ENCODE assay signal across 8 cellular contexts in the genomic region with DNA sequence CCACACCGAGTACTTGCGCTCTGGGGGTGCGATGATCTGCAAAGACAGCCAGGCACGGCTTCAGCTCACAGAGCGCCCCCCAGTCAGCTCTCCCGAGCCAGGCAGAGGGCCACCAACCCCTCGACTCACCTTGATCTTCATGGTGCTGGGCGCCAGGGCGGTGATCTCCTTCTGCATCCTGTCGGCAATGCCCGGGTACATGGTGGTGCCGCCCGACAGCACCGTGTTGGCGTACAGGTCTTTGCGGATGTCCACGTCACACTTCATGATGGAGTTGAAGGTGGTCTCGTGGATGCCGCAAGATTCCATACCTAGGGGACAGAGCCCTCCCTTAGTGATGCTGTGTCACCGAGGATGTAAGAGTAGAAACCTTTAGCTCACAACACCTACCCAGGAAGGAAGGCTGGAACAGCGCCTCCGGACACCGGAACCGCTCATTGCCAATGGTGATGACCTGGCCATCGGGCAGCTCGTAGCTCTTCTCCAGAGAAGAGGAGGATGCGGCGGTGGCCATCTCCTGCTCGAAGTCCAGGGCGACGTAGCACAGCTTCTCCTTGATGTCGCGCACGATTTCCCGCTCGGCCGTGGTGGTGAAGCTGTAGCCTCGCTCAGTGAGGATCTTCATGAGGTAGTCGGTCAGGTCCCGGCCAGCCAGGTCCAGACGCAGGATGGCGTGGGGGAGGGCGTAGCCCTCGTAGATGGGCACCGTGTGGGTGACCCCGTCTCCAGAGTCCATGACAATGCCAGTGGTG. TPM values are rescaled to one million over a fixed set of nuclear protein-coding genes. Genes with fewer than 3 reads are reported as not detected.
A peak's percentile ranks its signal among the peaks of the same experiment; 100 is the strongest.
DNase-seq lines count a peak whose midpoint lies in the region; ATAC-seq and TF ChIP-seq lines count a peak whose summit lies in the region.

No MANE protein-coding gene starts in this region.

- peaks cover 52% of the 10 kb centered on the region for H3K36me3 Mint-ChIP-seq in activated T-helper 2 cell treated with anti-CD3 and anti-CD28 coated beads, Interferon-gamma antibody, Interleukin-2, Interleukin-4, amounts not matched to agents 10 μg/mL and 5 μg/mL and 100 μg/mL, durations not matched to agents 14 hours and 24 hours and 36 hours (ENCODE audit: low read depth)

- no peaks in the 10 kb centered on the region for H3K27me3 Mint-ChIP-seq in activated T-helper 2 cell treated with anti-CD3 and anti-CD28 coated beads, Interferon-gamma antibody, Interleukin-2, Interleukin-4, amounts not matched to agents 10 μg/mL and 5 μg/mL and 100 μg/mL, durations not matched to agents 14 hours and 24 hours and 36 hours (ENCODE audit: low read depth)

- H3K9me3 ChIP-seq in sigmoid colon, result no peaks in the 10 kb centered on the region

- H3K27ac Mint-ChIP-seq in activated T-helper 2 cell treated with anti-CD3 and anti-CD28 coated beads, Interferon-gamma antibody, Interleukin-2, Interleukin-4, amounts not matched to agents 10 μg/mL and 5 μg/mL and 100 μg/mL, durations not matched to agents 14 hours and 24 hours and 36 hours, result peak overlapping the region; percentile 91

- no peaks in the 10 kb centered on the region for H3K9me3 Mint-ChIP-seq in activated T-helper 2 cell treated with anti-CD3 and anti-CD28 coated beads, Interferon-gamma antibody, Interleukin-2, Interleukin-4, amounts not matched to agents 10 μg/mL and 5 μg/mL and 100 μg/mL, durations not matched to agents 14 hours and 24 hours and 36 hours

- DNase-seq in stimulated activated CD4-positive, alpha-beta T cell treated with anti-CD3 and anti-CD28 coated beads, Interleukin-15, amount 100 ng/mL, for 24 hours, result peak; percentile 52
- no peak for DNase-seq in stimulated activated CD4-positive, alpha-beta T cell treated with anti-CD3 and anti-CD28 coated beads, Interleukin-2, amount 100 ng/mL, for 48 hours
- peak; percentile 30 for DNase-seq in activated T-helper 2 cell treated with anti-CD3 and anti-CD28 coated beads, Interferon-gamma antibody, Interleukin-2, Interleukin-4, amounts not matched to agents 10 μg/mL and 5 μg/mL and 100 μg/mL, durations not matched to agents 14 hours and 24 hours and 36 hours (ENCODE audit: low spot score)
- DNase-seq in left cardiac atrium (peak; percentile 48), sigmoid colon (no peak), NCI-H2081 (lab: John Stamatoyannopoulos, UW) (no peak), SHP77 treated with DMSO at 0.1 percent for 48 hours (lab: John Stamatoyannopoulos, UW) (no peak)

- intact Hi-C loops in activated T-helper 2 cell treated with anti-CD3 and anti-CD28 coated beads, Interferon-gamma antibody, Interleukin-2, Interleukin-4, amounts not matched to agents 10 μg/mL and 5 μg/mL and 100 μg/mL, durations not matched to agents 14 hours and 24 hours and 36 hours (cut with micrococcal nuclease), result loop anchor here (5.0 kb wide), 1 partner anchor 114 kb away; the partner anchor contains the start of gene BAHCC1
- intact Hi-C loops in left cardiac atrium (cut with DNase I) (loop anchor here in 1 of 2 donors (2.0 kb wide), 1 partner anchor 114 kb away; no protein-coding TSS in a partner anchor), sigmoid colon (cut with DNase I) (no loop called here)

- no peak for ATAC-seq in left cardiac atrium
- ATAC-seq in HG02642 (IDR thresholded peaks at IDR 0.05; ENCODE audit: poor library complexity, unreplicated experiment), result no peak

- H3K4me1 ChIP-seq in sigmoid colon, result peaks cover 0 to 42% (median 18%) of the 10 kb centered on the region in 4 donors

- peak overlapping the region; percentile 88 to 99 (median 94) for H3K4me3 ChIP-seq in sigmoid colon

- no peak for TF ChIP-seq CTCF in sigmoid colon (IDR thresholded peaks at IDR 0.05)

- peaks cover 21% of the 10 kb centered on the region for H3K4me1 Mint-ChIP-seq in activated T-helper 2 cell treated with anti-CD3 and anti-CD28 coated beads, Interferon-gamma antibody, Interleukin-2, Interleukin-4, amounts not matched to agents 10 μg/mL and 5 μg/mL and 100 μg/mL, durations not matched to agents 14 hours and 24 hours and 36 hours (ENCODE audit: low read depth)

- TF ChIP-seq POLR2A in sigmoid colon (IDR thresholded peaks at IDR 0.05), result no peak

- H3K27ac ChIP-seq in sigmoid colon, result peak overlapping the region; percentile 99 to 100 (median 100)

- H3K27me3 ChIP-seq in sigmoid colon, result no peaks in the 10 kb centered on the region

- no peak for TF ChIP-seq EP300 in sigmoid colon (IDR thresholded peaks at IDR 0.05)

- peaks cover 25 to 41% (median 35%) of the 10 kb centered on the region in 4 donors for H3K36me3 ChIP-seq in sigmoid colon

- WGBS in sigmoid colon, 2 donors, result 1% methylated on average over 46 of the region's 46 CpGs

- H3K4me3 Mint-ChIP-seq in activated T-helper 2 cell treated with anti-CD3 and anti-CD28 coated beads, Interferon-gamma antibody, Interleukin-2, Interleukin-4, amounts not matched to agents 10 μg/mL and 5 μg/mL and 100 μg/mL, durations not matched to agents 14 hours and 24 hours and 36 hours (ENCODE audit: low read depth), result peak overlapping the region; percentile 97

RNA-seq across cellular contexts. Expression of gene ACTG1, which starts 1.6 kb away (rescaled TPM):
- total RNA-seq in activated T-helper 2 cell treated with anti-CD3 and anti-CD28 coated beads, Interferon-gamma antibody, Interleukin-2, Interleukin-4, amounts not matched to agents 10 μg/mL and 5 μg/mL and 100 μg/mL, durations not matched to agents 14 hours and 24 hours and 36 hours, result 4,152 and 4,174 TPM in 2 replicates
- 1,000 to 10,000 TPM in 1 of 2 donors, 100 to 1,000 TPM in 1; 663 to 1,095 TPM for total RNA-seq in left cardiac atrium
- 1,000 to 10,000 TPM; 1,038 to 2,003 (median 1,212) TPM for total RNA-seq in sigmoid colon
- 1,000 to 10,000 TPM; 2,538 to 4,527 (median 2,852) TPM for polyA plus RNA-seq in sigmoid colon

RNA-seq across cellular contexts. Expression of gene FSCN2, which starts 17.2 kb away (rescaled TPM):
- 1.1 TPM in 2 replicates for total RNA-seq in activated T-helper 2 cell treated with anti-CD3 and anti-CD28 coated beads, Interferon-gamma antibody, Interleukin-2, Interleukin-4, amounts not matched to agents 10 μg/mL and 5 μg/mL and 100 μg/mL, durations not matched to agents 14 hours and 24 hours and 36 hours
- total RNA-seq in left cardiac atrium (under 1 TPM; 0.38 to 0.39 TPM), sigmoid colon (1 to 10 TPM in 1 of 4 donors, under 1 TPM in 2, not detected in 1; 0.33 to 1.1 (median 0.95) TPM)
- polyA plus RNA-seq in sigmoid colon, result 1 to 10 TPM in 1 of 3 donors, not detected in 2; 2.3 TPM

RNA-seq across cellular contexts. Expression of gene FAAP100, which starts 41.2 kb away (rescaled TPM):
- total RNA-seq in activated T-helper 2 cell treated with anti-CD3 and anti-CD28 coated beads, Interferon-gamma antibody, Interleukin-2, Interleukin-4, amounts not matched to agents 10 μg/mL and 5 μg/mL and 100 μg/mL, durations not matched to agents 14 hours and 24 hours and 36 hours, result 61.6 and 64.4 TPM in 2 replicates
- 10 to 100 TPM; 11.6 to 15.7 TPM for total RNA-seq in left cardiac atrium
- 10 to 100 TPM in 3 of 4 donors, 1 to 10 TPM in 1; 9.6 to 24.1 (median 14.6) TPM for total RNA-seq in sigmoid colon
- polyA plus RNA-seq in sigmoid colon, result 10 to 100 TPM in 2 of 3 donors, 1 to 10 TPM in 1; 6.6 to 27.2 (median 10.9) TPM

Comparison
In these comparisons a context has a peak if more than half of its experiments do, and no peak if none do; other contexts are left out.
1. DNase-seq: peak in stimulated activated CD4-positive, alpha-beta T cell treated with anti-CD3 and anti-CD28 coated beads, Interleukin-15, amount 100 ng/mL, for 24 hours (single experiment), activated T-helper 2 cell treated with anti-CD3 and anti-CD28 coated beads, Interferon-gamma antibody, Interleukin-2, Interleukin-4, amounts not matched to agents 10 μg/mL and 5 μg/mL and 100 μg/mL, durations not matched to agents 14 hours and 24 hours and 36 hours (single experiment) and left cardiac atrium (single experiment); none in stimulated activated CD4-positive, alpha-beta T cell treated with anti-CD3 and anti-CD28 coated beads, Interleukin-2, amount 100 ng/mL, for 48 hours (0 of 2), sigmoid colon (single experiment), NCI-H2081 (0 of 2) and SHP77 treated with DMSO at 0.1 percent for 48 hours (single experiment).